In genomic region chr12:6753772-6754356, GRCh38 we compare ENCODE assay signal across 8 cellular contexts. TPM values are rescaled to one million over a fixed set of nuclear protein-coding genes. Genes with fewer than 3 reads are reported as not detected.
DNase-seq lines count a peak whose midpoint lies in the region; ATAC-seq and TF ChIP-seq lines count a peak whose summit lies in the region.

No MANE protein-coding gene starts in this region.

- peaks cover 17% of the 10 kb centered on the region for H3K79me2 ChIP-seq in Karpas-422 (ENCODE audit: low read length)

- H3K9me2 ChIP-seq in Karpas-422 (replicated peaks; ENCODE audit: insufficient read depth, low read length): no peaks in the 10 kb centered on the region

- H3K27me3 Mint-ChIP-seq in naive thymus-derived CD4-positive, alpha-beta T cell: no peaks in the 10 kb centered on the region

- H3K9me3 ChIP-seq in Karpas-422 (ENCODE audit: low read length): no peaks in the 10 kb centered on the region
- H3K9me3 ChIP-seq in naive thymus-derived CD4-positive, alpha-beta T cell (ENCODE audit: control insufficient read depth in 2 of 3, low read length in 3 of 3): no peaks in the 10 kb centered on the region

- H3K9me3 Mint-ChIP-seq in naive thymus-derived CD4-positive, alpha-beta T cell: peaks cover 0 to 2% (median 0%) of the 10 kb centered on the region in 11 donors

- peaks cover 8% of the 10 kb centered on the region for H4K20me1 ChIP-seq in Karpas-422 (ENCODE audit: insufficient read depth, low read depth, low read length)

- DNase-seq in AG09309 (ENCODE audit: low read depth) (no peak), Karpas-422 (no peak), choroid plexus epithelial cell (ENCODE audit: low read depth) (no peak), HUDEP-2 (lab: John Stamatoyannopoulos, UW; ENCODE audit: unreplicated experiment in 76 of 76) (no peak), DMS 273 (lab: John Stamatoyannopoulos, UW; ENCODE audit: unreplicated experiment) (no peak)
- no peak for DNase-seq in naive thymus-derived CD4-positive, alpha-beta T cell

- intact Hi-C loops in naive thymus-derived CD4-positive, alpha-beta T cell (cut with micrococcal nuclease): loop anchor here (1.0 to 5.0 kb wide), 26 partner anchors 10 to 293 kb away; partner anchors contain the start of genes CD4 (in 2 of the 2), CHD4 (in 2 of the 2), COPS7A (in 2 of the 2) and EMG1 (in 2 of the 2)

- peak overlapping the region; percentile 97 to 100 (median 99) for H3K27ac Mint-ChIP-seq in naive thymus-derived CD4-positive, alpha-beta T cell

- H3K4me3 Mint-ChIP-seq in naive thymus-derived CD4-positive, alpha-beta T cell: peak overlapping the region; percentile 91 to 97 (median 96)

- H3K36me3 Mint-ChIP-seq in naive thymus-derived CD4-positive, alpha-beta T cell: peaks cover 0 to 6% (median 4%) of the 10 kb centered on the region in 5 donors

- no peaks in the 10 kb centered on the region for H3K27me3 ChIP-seq in Karpas-422 (ENCODE audit: low read length)
- no peaks in the 10 kb centered on the region for H3K27me3 ChIP-seq in naive thymus-derived CD4-positive, alpha-beta T cell (ENCODE audit: control insufficient read depth in 2 of 2, insufficient read depth in 2 of 2, low read length in 2 of 2)

- TF ChIP-seq CTCF in AG09309 (IDR thresholded peaks at IDR 0.05; ENCODE audit: control insufficient read depth, insufficient read depth, low read depth, low read length, missing control alignments) (peak; percentile 96), choroid plexus epithelial cell (conservative IDR thresholded peaks at IDR 0.05; ENCODE audit: low read depth, low read length) (peak; percentile 96)

- H3K4me3 ChIP-seq in AG09309 (ENCODE audit: control insufficient read depth, low read depth, low read length) (no peak overlapping the region), Karpas-422 (ENCODE audit: low read length) (peak overlapping the region; percentile 54; the same call in 1 of the 2 replicates), choroid plexus epithelial cell (ENCODE audit: low read depth, low read length) (no peak overlapping the region)
- peak overlapping the region; percentile 99 for H3K4me3 ChIP-seq in naive thymus-derived CD4-positive, alpha-beta T cell (ENCODE audit: low read length)

- peak overlapping the region; percentile 99 for H3K9ac ChIP-seq in Karpas-422 (ENCODE audit: low read length)

- peaks cover 20% of the 10 kb centered on the region for H3K4me1 ChIP-seq in Karpas-422 (ENCODE audit: low read length)
- H3K4me1 ChIP-seq in naive thymus-derived CD4-positive, alpha-beta T cell (ENCODE audit: control insufficient read depth in 2 of 2, insufficient read depth in 2 of 2, low read length in 2 of 2): peaks cover 0 to 12% of the 10 kb centered on the region in 2 donors

- H3K27ac ChIP-seq in Karpas-422 (ENCODE audit: low read length): peak overlapping the region; percentile 96; the same call in 1 of the 2 replicates
- H3K27ac ChIP-seq in naive thymus-derived CD4-positive, alpha-beta T cell (ENCODE audit: low read depth, low read length): peak overlapping the region; percentile 97

- peaks cover 13 to 47% (median 27%) of the 10 kb centered on the region in 7 donors for H3K4me1 Mint-ChIP-seq in naive thymus-derived CD4-positive, alpha-beta T cell

- CTCF ChIA-PET in naive thymus-derived CD4-positive, alpha-beta T cell (lab: Charles Lee): interaction anchor here (0.7 to 6.9 kb wide), 26 partner anchors 9 to 289 kb away, joined by 3 to 94 read pairs (median 6); partner anchors contain the start of genes CD4, GPR162, LAG3 and PTMS

- peak overlapping the region; percentile 92 for H3K4me2 ChIP-seq in Karpas-422 (ENCODE audit: low read depth, low read length, poor library complexity, severe bottlenecking)

- H2AFZ ChIP-seq in Karpas-422 (ENCODE audit: low read length): peak overlapping the region; percentile 46; the same call in 1 of the 2 replicates

- POLR2A ChIA-PET in naive thymus-derived CD4-positive, alpha-beta T cell (lab: Charles Lee): interaction anchor here (0.6 to 6.6 kb wide), 26 partner anchors 9 to 310 kb away, joined by 3 to 91 read pairs (median 6); partner anchors contain the start of genes CD27, CD4, CDCA3 and COPS7A

- H3K36me3 ChIP-seq in Karpas-422 (ENCODE audit: insufficient read depth, low read length): peaks cover 12% of the 10 kb centered on the region
- H3K36me3 ChIP-seq in naive thymus-derived CD4-positive, alpha-beta T cell (ENCODE audit: control insufficient read depth in 2 of 3, insufficient read depth in 3 of 3, low read length in 3 of 3): peaks cover 4 to 38% (median 4%) of the 10 kb centered on the region in 3 experiments

- ATAC-seq in naive thymus-derived CD4-positive, alpha-beta T cell: no peak
- ATAC-seq in HG03469 (IDR thresholded peaks at IDR 0.05; ENCODE audit: unreplicated experiment): no peak
- ATAC-seq in HG03159 (IDR thresholded peaks at IDR 0.05; ENCODE audit: unreplicated experiment): no peak

RNA-seq across cellular contexts. Expression of gene MLF2, which starts 0.9 kb away (rescaled TPM):
- total RNA-seq in Karpas-422 (2014; rRNA removed; shearing (Covaris generic); ENCODE audit: low replicate concordance): 183 and 263 TPM in 2 replicates
- 100 to 1,000 TPM in 3 of 5 experiments, 10 to 100 TPM in 2; 84.6 to 141 (median 117) TPM for total RNA-seq in naive thymus-derived CD4-positive, alpha-beta T cell
- polyA plus RNA-seq in naive thymus-derived CD4-positive, alpha-beta T cell: 100 to 1,000 TPM; 122 to 134 TPM

RNA-seq across cellular contexts. Expression of gene PTMS, which starts 12.3 kb away (rescaled TPM):
- total RNA-seq in Karpas-422 (2014; rRNA removed; shearing (Covaris generic); ENCODE audit: low replicate concordance): 5.0 and 7.3 TPM in 2 replicates
- 100 to 1,000 TPM in 1 of 5 experiments, 10 to 100 TPM in 1, 1 to 10 TPM in 3; 1.4 to 125 (median 3.5) TPM for total RNA-seq in naive thymus-derived CD4-positive, alpha-beta T cell
- not detected for polyA plus RNA-seq in naive thymus-derived CD4-positive, alpha-beta T cell

RNA-seq across cellular contexts. Expression of gene LAG3, which starts 18.5 kb away (rescaled TPM):
- 0.22 and 0.32 TPM in 2 replicates for total RNA-seq in Karpas-422 (2014; rRNA removed; shearing (Covaris generic); ENCODE audit: low replicate concordance)
- 10 to 100 TPM in 1 of 5 experiments, 1 to 10 TPM in 2, under 1 TPM in 2; 0.64 to 46.5 (median 1.7) TPM for total RNA-seq in naive thymus-derived CD4-positive, alpha-beta T cell
- under 1 TPM; 0.26 to 0.69 TPM for polyA plus RNA-seq in naive thymus-derived CD4-positive, alpha-beta T cell

RNA-seq across cellular contexts. Expression of gene COPS7A, which starts 30.0 kb away (rescaled TPM):
- total RNA-seq in Karpas-422 (2014; rRNA removed; shearing (Covaris generic); ENCODE audit: low replicate concordance): 39.2 and 42.9 TPM in 2 replicates
- total RNA-seq in naive thymus-derived CD4-positive, alpha-beta T cell: 10 to 100 TPM; 21.9 to 38.7 (median 30.1) TPM
- 10 to 100 TPM; 43.0 to 48.0 TPM for polyA plus RNA-seq in naive thymus-derived CD4-positive, alpha-beta T cell

RNA-seq across cellular contexts. Expression of gene CD4, which starts 35.5 kb away (rescaled TPM):
- not detected in 2 replicates for total RNA-seq in Karpas-422 (2014; rRNA removed; shearing (Covaris generic); ENCODE audit: low replicate concordance)
- total RNA-seq in naive thymus-derived CD4-positive, alpha-beta T cell: 100 to 1,000 TPM; 164 to 267 (median 246) TPM
- polyA plus RNA-seq in naive thymus-derived CD4-positive, alpha-beta T cell: 100 to 1,000 TPM; 364 to 576 TPM

Comparison
In these comparisons a context has a peak if more than half of its experiments do, and no peak if none do; other contexts are left out.
1. H3K4me3 ChIP-seq: peak in Karpas-422 (single experiment) and naive thymus-derived CD4-positive, alpha-beta T cell (single experiment); none in AG09309 (single experiment) and choroid plexus epithelial cell (single experiment).